ENCODE assay signal across 34 cellular contexts in genomic region chr3:22523925-22524324, GRCh38.
"Had no signal": no experiment of that assay in that cellular context is flagged by ENCODE, and none has a peak within 500 bp of the region (broad histone marks: within the 10 kb centered on the region; RNA-seq: fewer than 3 reads in every experiment).

No MANE protein-coding gene starts in this region.

- H3K36me3 ChIP-seq: adrenal gland, brain microvascular endothelial cell, breast epithelium had no signal

- H3K4me1 ChIP-seq: adrenal gland, body of pancreas, breast epithelium had no signal

- H3K27me3 ChIP-seq: adrenal gland, body of pancreas, brain microvascular endothelial cell, breast epithelium had no signal

- H3K27ac ChIP-seq: adrenal gland, body of pancreas, brain microvascular endothelial cell, breast epithelium, VCaP had no signal

- DNase-seq: activated B cell treated with CpG ODN at 0.5 μM for 24 hours; activated CD4-positive, alpha-beta memory T cell treated with anti-CD3 and anti-CD28 coated beads for 36 hours; activated CD4-positive, alpha-beta T cell treated with anti-CD3 and anti-CD28 coated beads for 4 hours; activated CD4-positive, alpha-beta T cell treated with anti-CD3 and anti-CD28 coated beads, Interleukin-2, amount 10 ng/mL, durations not matched to agents 24 days and 14 days; activated CD4-positive, alpha-beta T cell treated with anti-CD3 and anti-CD28 coated beads, Interleukin-2, amount 50 U/mL, for 1 hour; activated CD4-positive, alpha-beta T cell treated with anti-CD3 and anti-CD28 coated beads, Interleukin-2, amount 50 U/mL, for 4 hours; activated CD4-positive, CD25-positive, alpha-beta regulatory T cell treated with anti-CD3 and anti-CD28 coated beads, Interleukin-2, amount 50 U/mL, for 72 hours; activated CD8-positive, alpha-beta memory T cell treated with anti-CD3 and anti-CD28 coated beads, Interleukin-2, amount 50 U/mL, for 4 hours; activated CD8-positive, alpha-beta T cell treated with anti-CD3 and anti-CD28 coated beads for 36 hours; activated effector memory CD4-positive, alpha-beta T cell treated with anti-CD3 and anti-CD28 coated beads, Interleukin-2, amount 50 U/mL, for 16 hours; activated gamma-delta T cell treated with Interleukin-2 at 50 U/mL for 16 hours; activated naive CD4-positive, alpha-beta T cell; activated naive CD4-positive, alpha-beta T cell treated with anti-CD3 and anti-CD28 coated beads for 36 hours; activated naive CD4-positive, alpha-beta T cell treated with anti-CD3 and anti-CD28 coated beads, Interleukin-2, amount 50 U/mL, for 16 hours; activated naive CD8-positive, alpha-beta T cell treated with anti-CD3 and anti-CD28 coated beads for 36 hours; activated T-cell treated with anti-CD3 and anti-CD28 coated beads for 4 hours; activated T-cell treated with anti-CD3 and anti-CD28 coated beads, Interleukin-2, amount 50 U/mL, for 1 hour; activated T-cell treated with anti-CD3 and anti-CD28 coated beads, Interleukin-2, amount 50 U/mL, for 4 hours; activated T-cell treated with anti-CD3 and anti-CD28 coated beads, Interleukin-2, amount 50 U/mL, for 72 hours; adrenal gland; amniotic stem cell; aorta; body of pancreas; brain microvascular endothelial cell; central memory CD4-positive, alpha-beta T cell; T-helper 2 cell; T-helper 9 cell had no signal

- H3K4me3 ChIP-seq: adrenal gland, body of pancreas, breast epithelium had no signal

- H3K9me3 ChIP-seq: adrenal gland, body of pancreas, breast epithelium had no signal

- ATAC-seq: activated CD8-positive, alpha-beta T cell treated with anti-CD3 and anti-CD28 coated beads for 36 hours; activated naive CD4-positive, alpha-beta T cell treated with anti-CD3 and anti-CD28 coated beads, Interleukin-2, amount 50 U/mL, for 72 hours; activated T-cell treated with anti-CD3 and anti-CD28 coated beads, Interleukin-2, amount 50 U/mL, for 4 hours; activated T-cell treated with anti-CD3 and anti-CD28 coated beads, Interleukin-2, amount 50 U/mL, for 72 hours; activated T-helper 17 cell treated with anti-CD3 and anti-CD28 coated beads, Interleukin-2, amount 50 U/mL, for 72 hours; body of pancreas had no signal

- FAIRE-seq: astrocyte, colon, TTC549 had no signal
